Comparison of ENCODE assay signal across 8 cellular contexts in the genomic region with DNA sequence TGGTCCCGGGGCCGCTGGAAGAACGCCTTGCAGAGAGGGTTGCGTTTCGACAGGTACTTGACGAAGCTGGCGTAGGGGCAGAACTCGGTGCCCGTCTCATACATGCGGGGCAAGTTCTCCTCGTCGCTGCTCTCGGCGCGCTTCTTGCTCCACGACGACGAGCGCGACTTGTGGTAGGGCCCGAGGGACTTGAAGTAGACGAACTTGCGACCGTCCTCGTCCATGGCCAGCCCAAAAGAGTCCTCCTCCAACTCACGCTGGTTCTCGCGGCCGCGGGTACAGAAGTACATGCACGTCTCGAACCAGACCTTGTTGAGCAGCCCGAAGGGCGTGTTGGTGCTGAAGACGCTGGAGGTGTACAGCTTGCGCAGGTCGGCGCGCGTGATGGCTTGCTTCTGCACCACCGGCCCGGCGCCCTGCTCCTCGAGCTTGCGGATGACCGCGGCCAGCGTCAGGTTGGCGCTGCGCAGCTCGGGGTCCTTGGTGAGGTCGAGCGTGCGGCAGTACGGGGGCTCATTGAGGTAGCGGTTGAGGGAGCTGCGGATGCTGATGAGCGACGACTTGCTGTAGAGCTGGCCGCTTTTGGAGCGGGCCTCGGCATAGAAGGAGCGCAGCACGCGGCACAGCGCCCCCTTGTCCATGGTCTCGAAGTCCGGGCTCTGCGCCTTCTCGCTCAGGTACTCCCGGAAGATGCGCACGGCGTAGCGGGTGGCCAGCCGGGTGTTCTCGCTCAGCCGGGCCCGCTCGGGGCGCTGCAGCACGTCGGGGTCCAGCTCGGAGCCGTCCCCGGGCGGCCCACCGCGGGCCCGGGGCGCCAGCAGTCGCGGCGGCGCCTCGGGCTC. TPM values are rescaled to one million over a fixed set of nuclear protein-coding genes. Genes with fewer than 3 reads are reported as not detected.
DNase-seq lines count a peak whose midpoint lies in the region.

No MANE protein-coding gene starts in this region.

- in situ Hi-C loops in GM23248 (cut with MboI) = no loop called here

- peak overlapping the region; percentile 4 for H2BK15ac ChIP-seq in neuronal stem cell (ENCODE audit: low read length)

- peak overlapping the region; percentile 45 for H3K23ac ChIP-seq in neuronal stem cell (ENCODE audit: low read depth, low read length, poor library complexity)

- no peak overlapping the region for H4K91ac ChIP-seq in neuronal stem cell (ENCODE audit: low read depth, low read length, poor library complexity)

- DNase-seq in EL (peak; percentile 80), GM23248 (peak; percentile 80), NCI-H1048 (lab: John Stamatoyannopoulos, UW) (peak; percentile 44), germinal center (ENCODE audit: low spot score) (peak; percentile 82), neuronal stem cell (ENCODE audit: low spot score) (peak; percentile 77), NCI-H2227 treated with DMSO at 0.1 percent for 48 hours (lab: John Stamatoyannopoulos, UW) (no peak)
- peak; percentile 35 for DNase-seq in activated gamma-delta T cell treated with anti-CD3 and anti-CD28 coated beads, Interleukin-2, amount 50 U/mL, for 16 hours (ENCODE audit: low read depth)

- H3K9me3 ChIP-seq in GM23248 (ENCODE audit: low read depth) (no peaks in the 10 kb centered on the region), neuronal stem cell (replicated peaks in 1 of 2; ENCODE audit: control insufficient read depth in 2 of 2, insufficient read depth in 1 of 2, low read depth in 1 of 2, low read length in 2 of 2) (peaks cover 0 to 13% of the 10 kb centered on the region in 2 donors), thymus (ENCODE audit: control insufficient read depth) (no peaks in the 10 kb centered on the region)

- H3K4me2 ChIP-seq in GM23248 (ENCODE audit: unreplicated experiment) (peak overlapping the region; percentile 81), neuronal stem cell (ENCODE audit: insufficient read depth, low read length, poor library complexity, severe bottlenecking) (peak overlapping the region; percentile 98)

- peaks cover 38% of the 10 kb centered on the region for H3K79me2 ChIP-seq in GM23248 (ENCODE audit: insufficient read depth)

- peak overlapping the region; percentile 93 for H2BK12ac ChIP-seq in neuronal stem cell (ENCODE audit: low read length)

- H3K36me3 ChIP-seq in GM23248 (ENCODE audit: low read depth) (no peaks in the 10 kb centered on the region), neuronal stem cell (replicated peaks in 1 of 2; ENCODE audit: control insufficient read depth in 2 of 2, insufficient read depth in 2 of 2, low read length in 2 of 2) (peaks cover 0 to 36% of the 10 kb centered on the region in 2 donors), thymus (ENCODE audit: control insufficient read depth, insufficient read depth) (no peaks in the 10 kb centered on the region)

- 32 to 53% methylated on average over 54 to 96 of the region's 96 CpGs for WGBS in GM23248 (ENCODE audit: low coverage in 1 of 2, low lambda C conversion rate in 2 of 2, missing lambda C conversion rate in 2 of 2), 2 experiments
- no CpG with 5 or more reads among the region's 96 CpGs for WGBS in neuronal stem cell (ENCODE audit: extremely low coverage in 2 of 2, insufficient read length in 2 of 2, insufficient replicate concordance in 1 of 2), 2 donors
- 26% methylated on average over 96 of the region's 96 CpGs for WGBS in thymus

- peak overlapping the region; percentile 83 for H2BK120ac ChIP-seq in neuronal stem cell (ENCODE audit: low read depth, low read length)

- H3K14ac ChIP-seq in neuronal stem cell (ENCODE audit: low read length) = peak overlapping the region; percentile 77

- H2AFZ ChIP-seq in GM23248 (peak overlapping the region; percentile 92), neuronal stem cell (ENCODE audit: low read length) (peak overlapping the region; percentile 97)

- H3K9ac ChIP-seq in GM23248 = peak overlapping the region; percentile 73
- H3K9ac ChIP-seq in neuronal stem cell (ENCODE audit: low read depth, low read length, poor library complexity) = peak overlapping the region; percentile 75

- peak overlapping the region; percentile 96 for H2AK5ac ChIP-seq in neuronal stem cell (ENCODE audit: low read depth, low read length)

- H3K27ac ChIP-seq in GM23248 (no peak overlapping the region), neuronal stem cell (replicated peaks; ENCODE audit: low read length) (no peak overlapping the region), thymus (ENCODE audit: low read depth) (no peak overlapping the region)

- H4K8ac ChIP-seq in neuronal stem cell (ENCODE audit: low read depth, low read length) = peak overlapping the region; percentile 57

- H3K4me1 ChIP-seq in GM23248 (ENCODE audit: insufficient read depth) = peaks cover 19% of the 10 kb centered on the region
- peaks cover 22 to 33% of the 10 kb centered on the region in 2 donors for H3K4me1 ChIP-seq in neuronal stem cell (ENCODE audit: control insufficient read depth in 2 of 2, insufficient read depth in 1 of 2, low read depth in 1 of 2, low read length in 2 of 2)
- peaks cover 25% of the 10 kb centered on the region for H3K4me1 ChIP-seq in thymus (ENCODE audit: control insufficient read depth, insufficient read depth, low read length)

- H3K4ac ChIP-seq in neuronal stem cell (ENCODE audit: low read length) = no peak overlapping the region

- peak overlapping the region; percentile 9 for H2BK5ac ChIP-seq in neuronal stem cell (ENCODE audit: low read length)

- peak overlapping the region; percentile 86 for H3K18ac ChIP-seq in neuronal stem cell (ENCODE audit: low read length)

- peaks cover 5% of the 10 kb centered on the region for H3K79me1 ChIP-seq in neuronal stem cell (ENCODE audit: low read depth, low read length)

- peaks cover 6% of the 10 kb centered on the region; the same call in 1 of the 2 replicates for H3F3A ChIP-seq in GM23248 (ENCODE audit: insufficient read depth)

- no peaks in the 10 kb centered on the region for H3K9me2 ChIP-seq in GM23248 (ENCODE audit: insufficient read depth)

- H3K4me3 ChIP-seq in GM23248 = peak overlapping the region; percentile 92
- peak overlapping the region; percentile 88 to 90 for H3K4me3 ChIP-seq in neuronal stem cell (ENCODE audit: low read length in 2 of 2)
- peak overlapping the region; percentile 83 for H3K4me3 ChIP-seq in thymus (ENCODE audit: low read length)

- H4K20me1 ChIP-seq in GM23248 (ENCODE audit: insufficient read depth) = 0 out of 2 replicates have a peak, but pooled peaks cover 8% of the 10 kb centered on the region

- H3K27me3 ChIP-seq in GM23248 (replicated peaks; ENCODE audit: insufficient read depth) (peaks cover 18% of the 10 kb centered on the region; the same call in 1 of the 2 replicates), neuronal stem cell (ENCODE audit: control insufficient read depth in 3 of 3, insufficient read depth in 3 of 3, low read depth in 1 of 3, low read length in 3 of 3) (peaks cover 12 to 48% (median 16%) of the 10 kb centered on the region in 3 experiments), thymus (ENCODE audit: control insufficient read depth, insufficient read depth) (peaks cover 35% of the 10 kb centered on the region)

RNA-seq across cellular contexts. Expression of gene KCTD1, which starts 0.8 kb away (rescaled TPM):
- 14.9 and 17.9 TPM in 2 replicates for total RNA-seq in GM23248 (2014; rRNA removed; shearing (Covaris generic))
- polyA plus RNA-seq in GM23248 (2016; fragmentation: Nextera tagmentation; extraction: Ambion mirVana) = 5.0 and 5.7 TPM in 2 replicates
- 15.3 TPM for polyA plus RNA-seq in neuronal stem cell (2013, experiment 1 of 2)
- 17.0 TPM for polyA plus RNA-seq in neuronal stem cell (2013, experiment 2 of 2)
- polyA plus RNA-seq in thymus = 31.8 TPM
